Comparison of ENCODE assay signal across 1 cellular context in the genomic region with DNA sequence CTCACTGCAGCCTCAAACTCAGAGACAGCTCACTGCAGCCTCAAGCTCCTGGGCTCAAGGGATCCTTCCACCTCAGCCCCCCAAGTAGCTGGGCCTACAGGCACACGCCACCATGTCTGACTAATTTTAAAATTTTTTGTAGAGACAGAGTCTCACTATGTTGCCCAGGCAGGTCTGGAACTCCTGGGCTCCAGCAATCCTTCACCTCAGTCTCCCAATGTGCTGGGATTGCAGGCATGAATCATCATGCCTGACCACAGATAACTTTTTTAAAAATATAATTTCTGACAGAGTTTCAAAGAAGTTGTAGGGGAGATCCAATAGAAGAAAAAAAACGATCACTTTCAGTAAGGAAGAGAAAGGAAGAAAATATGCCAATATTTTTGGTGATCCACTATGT.
TF ChIP-seq lines count a peak whose summit lies in the region.

No MANE protein-coding gene starts in this region.

TF ChIP-seq in IMR-90, 13 proteins besides CTCF, POLR2A, EP300 and RAD21:
- TF ChIP-seq RFX5 (IDR thresholded peaks at IDR 0.05; ENCODE audit: low read depth, low read length) (no peak), BHLHE40 (IDR thresholded peaks at IDR 0.05; ENCODE audit: low read depth, low read length) (no peak), MAFK (IDR thresholded peaks at IDR 0.05; ENCODE audit: low read depth, low read length) (no peak), SMC3 (IDR thresholded peaks at IDR 0.05; ENCODE audit: low read depth, low read length) (no peak), NFE2L2 (IDR thresholded peaks at IDR 0.05; ENCODE audit: low read depth, low read length) (no peak), CHD1 (IDR thresholded peaks at IDR 0.05; ENCODE audit: low read depth, low read length) (no peak), CEBPB (IDR thresholded peaks at IDR 0.05; ENCODE audit: low read depth, low read length) (no peak), MXI1 (IDR thresholded peaks at IDR 0.05; ENCODE audit: borderline replicate concordance, low read depth, low read length) (no peak), RCOR1 (IDR thresholded peaks at IDR 0.05; ENCODE audit: insufficient replicate concordance, low read length) (no peak), FOS (IDR thresholded peaks at IDR 0.05; ENCODE audit: low read depth, low read length) (no peak), MAZ (IDR thresholded peaks at IDR 0.05; ENCODE audit: borderline replicate concordance, low read depth, low read length) (no peak)
- TF ChIP-seq, protein P1, sequence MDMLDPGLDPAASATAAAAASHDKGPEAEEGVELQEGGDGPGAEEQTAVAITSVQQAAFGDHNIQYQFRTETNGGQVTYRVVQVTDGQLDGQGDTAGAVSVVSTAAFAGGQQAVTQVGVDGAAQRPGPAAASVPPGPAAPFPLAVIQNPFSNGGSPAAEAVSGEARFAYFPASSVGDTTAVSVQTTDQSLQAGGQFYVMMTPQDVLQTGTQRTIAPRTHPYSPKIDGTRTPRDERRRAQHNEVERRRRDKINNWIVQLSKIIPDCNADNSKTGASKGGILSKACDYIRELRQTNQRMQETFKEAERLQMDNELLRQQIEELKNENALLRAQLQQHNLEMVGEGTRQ (IDR thresholded peaks at IDR 0.05; ENCODE audit: low read depth, low read length), result no peak
- TF ChIP-seq, protein P2, sequence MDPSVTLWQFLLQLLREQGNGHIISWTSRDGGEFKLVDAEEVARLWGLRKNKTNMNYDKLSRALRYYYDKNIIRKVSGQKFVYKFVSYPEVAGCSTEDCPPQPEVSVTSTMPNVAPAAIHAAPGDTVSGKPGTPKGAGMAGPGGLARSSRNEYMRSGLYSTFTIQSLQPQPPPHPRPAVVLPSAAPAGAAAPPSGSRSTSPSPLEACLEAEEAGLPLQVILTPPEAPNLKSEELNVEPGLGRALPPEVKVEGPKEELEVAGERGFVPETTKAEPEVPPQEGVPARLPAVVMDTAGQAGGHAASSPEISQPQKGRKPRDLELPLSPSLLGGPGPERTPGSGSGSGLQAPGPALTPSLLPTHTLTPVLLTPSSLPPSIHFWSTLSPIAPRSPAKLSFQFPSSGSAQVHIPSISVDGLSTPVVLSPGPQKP (IDR thresholded peaks at IDR 0.05; ENCODE audit: borderline replicate concordance, low read depth, low read length), result no peak
TF ChIP-seq in IMR-90: peak in this region for 0.
